Comparison of ENCODE assay signal across 19 cellular contexts in the genomic region with DNA sequence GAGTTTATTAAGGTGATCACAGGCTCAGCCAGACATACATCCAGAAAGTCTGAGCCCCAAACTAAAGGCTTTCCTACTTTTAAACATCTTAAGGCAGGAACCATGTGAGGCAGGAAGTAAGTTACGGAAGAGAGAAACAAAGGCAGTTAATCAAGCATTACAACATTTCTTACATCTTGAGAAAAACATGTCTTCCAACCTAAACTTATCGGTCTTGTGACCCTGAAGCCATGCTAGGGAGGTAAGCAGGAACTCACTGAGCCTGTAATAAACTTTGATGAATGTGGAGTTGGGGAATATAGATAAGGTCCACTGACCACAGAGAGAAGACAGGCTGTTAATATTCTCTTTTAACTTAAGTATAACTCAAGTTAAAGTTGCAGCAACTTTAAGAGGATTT.
"Had no signal": no experiment of that assay in that cellular context is flagged by ENCODE, and none has a peak within 500 bp of the region (broad histone marks: within the 10 kb centered on the region; RNA-seq: fewer than 3 reads in every experiment).

No MANE protein-coding gene starts in this region.

- H3K4me3 ChIP-seq: gastroesophageal sphincter, mucosa of descending colon, neural progenitor cell, ovary, right atrium auricular region, stomach, thoracic aorta, transverse colon had no signal

- H3K36me3 Mint-ChIP-seq: neural progenitor cell had no signal

- H3K4me1 ChIP-seq: neural progenitor cell, right atrium auricular region had no signal

- H3K27ac Mint-ChIP-seq: immature natural killer cell, neural progenitor cell had no signal

- H3K27me3 ChIP-seq: gastroesophageal sphincter, neural progenitor cell, ovary, right atrium auricular region, stomach, transverse colon had no signal

- H3K9me3 ChIP-seq: gastroesophageal sphincter, mucosa of descending colon, ovary, stomach, thoracic aorta, transverse colon had no signal

- H3K27ac ChIP-seq: gastroesophageal sphincter, neural progenitor cell, ovary, right atrium auricular region, stomach, thoracic aorta, transverse colon had no signal

- H3K27me3 Mint-ChIP-seq: naive thymus-derived CD8-positive, alpha-beta T cell had no signal

- H3K36me3 ChIP-seq: gastroesophageal sphincter, neural progenitor cell, ovary, right atrium auricular region, stomach, thoracic aorta, transverse colon had no signal

- H3K4me3 Mint-ChIP-seq: immature natural killer cell; naive thymus-derived CD8-positive, alpha-beta T cell; neural progenitor cell had no signal

- DNase-seq: effector memory CD4-positive, alpha-beta T cell; glutamatergic neuron; immature natural killer cell; left cardiac atrium; mammary epithelial cell; mucosa of descending colon; naive thymus-derived CD8-positive, alpha-beta T cell; nucleus accumbens; ovary; small intestine; stimulated activated CD4-positive, alpha-beta T cell treated with anti-CD3 and anti-CD28 coated beads, Interleukin-12 subunit alpha, Interleukin-12 subunit beta, amount 100 ng/mL, for 4 hours; stimulated activated naive CD4-positive, alpha-beta T cell; stomach; substantia nigra; transverse colon had no signal
